ENCODE assay signal across 26 cellular contexts in genomic region chr15:65069779-65070546, GRCh38. TPM values are rescaled to one million over a fixed set of nuclear protein-coding genes. Genes with fewer than 3 reads are reported as not detected.
A peak's percentile ranks its signal among the peaks of the same experiment; 100 is the strongest.
DNase-seq lines count a peak whose midpoint lies in the region; ATAC-seq and TF ChIP-seq lines count a peak whose summit lies in the region.
"Had no signal": no experiment of that assay in that cellular context is flagged by ENCODE, and none has a peak within 500 bp of the region (broad histone marks: within the 10 kb centered on the region; RNA-seq: fewer than 3 reads in every experiment).

No MANE protein-coding gene starts in this region.

- H3K27ac Mint-ChIP-seq in mesothelial cell of epicardium = peak overlapping the region; percentile 66
- H3K27ac Mint-ChIP-seq: CD4-positive, alpha-beta T cell; H9; T-helper 1 cell treated with Interleukin-12 subunit alpha and Interleukin-12 subunit beta and Interleukin-4 antibody, amounts not matched to agents 30 μg/mL and 1 μg/mL, for 36 hours had no signal

- H3K27me3 ChIP-seq in Peyer's patch (peaks cover 0 to 9% of the 10 kb centered on the region in 2 donors), fibroblast of lung (ENCODE audit: control insufficient read depth, insufficient read depth, low read length) (peaks cover 7% of the 10 kb centered on the region), stomach smooth muscle (ENCODE audit: control insufficient read depth in 1 of 2, insufficient read depth in 2 of 2, low read length in 2 of 2) (peaks cover 2 to 5% of the 10 kb centered on the region in 2 donors)
- H3K27me3 ChIP-seq in effector memory CD4-positive, alpha-beta T cell (replicated peaks; ENCODE audit: control insufficient read depth, insufficient read depth, low read length, poor library complexity, severe bottlenecking) = peaks cover 11% of the 10 kb centered on the region
- H3K27me3 ChIP-seq: ovary, SJCRH30 had no signal

- H3K9me3 ChIP-seq in Peyer's patch (no peaks in the 10 kb centered on the region), fibroblast of lung (ENCODE audit: control insufficient read depth, insufficient read depth, low read depth, low read length) (no peaks in the 10 kb centered on the region), stomach smooth muscle (ENCODE audit: control insufficient read depth in 2 of 2, low read length in 2 of 2) (no peaks in the 10 kb centered on the region)
- no peaks in the 10 kb centered on the region for H3K9me3 ChIP-seq in effector memory CD4-positive, alpha-beta T cell (ENCODE audit: control insufficient read depth, low read length)
- H3K9me3 ChIP-seq: ovary, SJCRH30 had no signal

- H3K36me3 Mint-ChIP-seq in mesothelial cell of epicardium = no peaks in the 10 kb centered on the region

- H3K4me2 ChIP-seq in fibroblast of lung (ENCODE audit: extremely low read depth, insufficient read depth, low read length) = peak overlapping the region; percentile 47

- TF ChIP-seq CTCF in Peyer's patch (IDR thresholded peaks at IDR 0.05) (no peak), fibroblast of lung (conservative IDR thresholded peaks at IDR 0.05 in 1 of 2, IDR thresholded peaks at IDR 0.05 in 1 of 2; ENCODE audit: low read depth in 1 of 2, low read length in 2 of 2) (no peak), mesothelial cell of epicardium (IDR thresholded peaks at IDR 0.05; ENCODE audit: unreplicated experiment) (no peak)

- H4K20me1 ChIP-seq in fibroblast of lung (ENCODE audit: control insufficient read depth, extremely low read depth, insufficient read depth, low read length) = no peaks in the 10 kb centered on the region

- no peak overlapping the region for H3K4me3 Mint-ChIP-seq in mesothelial cell of epicardium
- H3K4me3 Mint-ChIP-seq: CD4-positive, alpha-beta T cell; H9; T-helper 1 cell treated with Interleukin-12 subunit alpha and Interleukin-12 subunit beta and Interleukin-4 antibody, amounts not matched to agents 30 μg/mL and 1 μg/mL, for 36 hours had no signal

- H3K4me3 ChIP-seq in Peyer's patch (no peak overlapping the region), fibroblast of lung (replicated peaks in 1 of 4; ENCODE audit: control extremely low read depth in 1 of 4, insufficient read depth in 1 of 4, low read depth in 3 of 4, low read length in 4 of 4) (no peak overlapping the region), stomach smooth muscle (ENCODE audit: low read length in 2 of 2) (peak overlapping the region in 1 of 2 donors; percentile 29)
- no peak overlapping the region for H3K4me3 ChIP-seq in effector memory CD4-positive, alpha-beta T cell (ENCODE audit: insufficient read depth, low read depth, low read length, poor library complexity, severe bottlenecking)
- H3K4me3 ChIP-seq: GM12878, ovary, SJCRH30 had no signal

- H3K79me2 ChIP-seq in fibroblast of lung (ENCODE audit: control insufficient read depth, insufficient read depth, low read length) = no peaks in the 10 kb centered on the region

- no peaks in the 10 kb centered on the region for H3K36me3 ChIP-seq in Peyer's patch
- H3K36me3 ChIP-seq in fibroblast of lung (ENCODE audit: control insufficient read depth, insufficient read depth, low read length) = no peaks in the 10 kb centered on the region
- no peaks in the 10 kb centered on the region for H3K36me3 ChIP-seq in stomach smooth muscle (ENCODE audit: control insufficient read depth in 2 of 2, insufficient read depth in 2 of 2, low read length in 2 of 2)
- no peaks in the 10 kb centered on the region for H3K36me3 ChIP-seq in effector memory CD4-positive, alpha-beta T cell (ENCODE audit: control insufficient read depth, insufficient read depth, low read length)
- H3K36me3 ChIP-seq: ovary, SJCRH30 had no signal

- peaks cover 19% of the 10 kb centered on the region for H3K27me3 Mint-ChIP-seq in mesothelial cell of epicardium (ENCODE audit: low read depth)

- H3K9ac ChIP-seq in fibroblast of lung (ENCODE audit: insufficient read depth, low read length) (no peak overlapping the region), stomach smooth muscle (ENCODE audit: low read length in 2 of 2) (no peak overlapping the region)

- no peaks in the 10 kb centered on the region for H3K9me3 Mint-ChIP-seq in mesothelial cell of epicardium
- H3K9me3 Mint-ChIP-seq: CD4-positive, alpha-beta T cell; T-helper 1 cell treated with Interleukin-12 subunit alpha and Interleukin-12 subunit beta and Interleukin-4 antibody, amounts not matched to agents 30 μg/mL and 1 μg/mL, for 36 hours had no signal

- DNase-seq in Peyer's patch (no peak), fibroblast of lung (ENCODE audit: low read depth in 2 of 2) (no peak), mesothelial cell of epicardium (ENCODE audit: low spot score in 2 of 2, unreplicated experiment in 2 of 2) (no peak), hepatic stellate cell (ENCODE audit: low spot score) (no peak), inferior parietal cortex (ENCODE audit: extremely low spot score) (no peak)
- no peak for DNase-seq in effector memory CD4-positive, alpha-beta T cell
- DNase-seq: amygdala; CD4-positive, alpha-beta T cell; GDM1; H9; NCI-H1417; NCI-H2171 treated with DMSO at 0.1 percent for 48 hours; NCI-H774; PC-3; stimulated activated CD4-positive, alpha-beta T cell treated with anti-CD3 and anti-CD28 coated beads, Interleukin-4, amount 100 ng/mL, for 24 hours; substantia nigra had no signal

- H3K4me1 ChIP-seq in Peyer's patch (peaks cover 0 to 32% (median 0%) of the 10 kb centered on the region in 4 donors), fibroblast of lung (ENCODE audit: control insufficient read depth, extremely low read depth, insufficient read depth, low read length) (peaks cover 44% of the 10 kb centered on the region), stomach smooth muscle (ENCODE audit: control insufficient read depth, insufficient read depth, low read length) (peaks cover 61% of the 10 kb centered on the region)
- no peaks in the 10 kb centered on the region for H3K4me1 ChIP-seq in effector memory CD4-positive, alpha-beta T cell (ENCODE audit: control insufficient read depth, insufficient read depth, low read length, poor library complexity, severe bottlenecking)

- H3K27ac ChIP-seq in Peyer's patch = peak overlapping the region in 3 of 4 donors; percentile 4 to 61 (median 59)
- H3K27ac ChIP-seq in fibroblast of lung (ENCODE audit: insufficient read depth, low read length) = peak overlapping the region; percentile 68
- peak overlapping the region; percentile 82 for H3K27ac ChIP-seq in stomach smooth muscle (ENCODE audit: low read length)
- no peak overlapping the region for H3K27ac ChIP-seq in effector memory CD4-positive, alpha-beta T cell (ENCODE audit: insufficient read depth, low read length, poor library complexity, severe bottlenecking)
- H3K27ac ChIP-seq: VCaP had no signal

- TF ChIP-seq POLR2A in Peyer's patch (IDR thresholded peaks at IDR 0.05) = no peak

- ATAC-seq in HG02759 (IDR thresholded peaks at IDR 0.05; ENCODE audit: unreplicated experiment) = no peak
- ATAC-seq: GM12878, PC-3 had no signal

- no peak overlapping the region for H2AFZ ChIP-seq in fibroblast of lung (ENCODE audit: low read length)

- H3K4me1 Mint-ChIP-seq in mesothelial cell of epicardium = peaks cover 30% of the 10 kb centered on the region

RNA-seq across cellular contexts. Expression of gene RASL12, which starts 2.2 kb away (rescaled TPM):
- total RNA-seq in Peyer's patch (10 to 100 TPM in 2 of 4 donors, 1 to 10 TPM in 2; 5.1 to 23.1 (median 8.5) TPM), fibroblast of lung (49.3 and 50.5 TPM in 2 replicates), mesothelial cell of epicardium (11.7 to 14.0 TPM (median 12.0 TPM) in 3 replicates)
- polyA plus RNA-seq in fibroblast of lung = 9.1 and 16.9 TPM in 2 replicates
- polyA plus RNA-seq in fibroblast of lung (2012) = 11.0 and 20.3 TPM in 2 replicates
- polyA minus RNA-seq in fibroblast of lung (ENCODE audit: low replicate concordance) = 22.5 and 40.8 TPM in 2 replicates
- total RNA-seq: CD4-positive, alpha-beta T cell; PC-3; SJCRH30 had no signal
- polyA plus RNA-seq: GM12878 had no signal

RNA-seq across cellular contexts. Expression of gene KBTBD13, which starts 6.6 kb away (rescaled TPM):
- total RNA-seq in Peyer's patch (under 1 TPM in 1 of 4 donors, not detected in 3; 0.38 TPM), fibroblast of lung (not detected in 2 replicates), mesothelial cell of epicardium (0.09 to 0.11 TPM in 2 of 3 replicates, not detected in the other)
- polyA plus RNA-seq in fibroblast of lung = 0.02 TPM in 1 of 2 replicates, not detected in the other
- not detected in 2 replicates for polyA plus RNA-seq in fibroblast of lung (2012)
- polyA minus RNA-seq in fibroblast of lung (ENCODE audit: low replicate concordance) = not detected in 2 replicates
- total RNA-seq: CD4-positive, alpha-beta T cell; cerebellum; fibroblast of villous mesenchyme; H9; mucosa of gallbladder; PC-3 had no signal
- polyA plus RNA-seq: GM12878 had no signal

RNA-seq across cellular contexts. Expression of gene SLC51B, which starts 24.8 kb away (rescaled TPM):
- total RNA-seq in Peyer's patch (100 to 1,000 TPM in 3 of 4 donors, 1 to 10 TPM in 1; 4.1 to 374 (median 196) TPM), fibroblast of lung (0.51 and 0.66 TPM in 2 replicates), mesothelial cell of epicardium (not detected in 3 replicates)
- 0.98 and 1.2 TPM in 2 replicates for polyA plus RNA-seq in fibroblast of lung
- polyA plus RNA-seq in fibroblast of lung (2012) = 1.3 TPM in 2 replicates
- polyA minus RNA-seq in fibroblast of lung (ENCODE audit: low replicate concordance) = not detected in 2 replicates
- total RNA-seq: CD4-positive, alpha-beta T cell; cerebellum; fibroblast of villous mesenchyme; H9; PC-3 had no signal

RNA-seq across cellular contexts. Expression of gene MTFMT, which starts 40.5 kb away (rescaled TPM):
- total RNA-seq in Peyer's patch (10 to 100 TPM; 22.3 to 39.9 (median 36.9) TPM), fibroblast of lung (17.0 and 17.5 TPM in 2 replicates), mesothelial cell of epicardium (15.8 to 20.0 TPM (median 17.8 TPM) in 3 replicates)
- polyA plus RNA-seq in fibroblast of lung = 12.6 and 16.6 TPM in 2 replicates
- polyA plus RNA-seq in fibroblast of lung (2012) = 11.3 and 11.8 TPM in 2 replicates
- 1.9 and 2.6 TPM in 2 replicates for polyA minus RNA-seq in fibroblast of lung (ENCODE audit: low replicate concordance)

RNA-seq across cellular contexts. Expression of gene UBAP1L, which starts 45.0 kb away (rescaled TPM):
- total RNA-seq in Peyer's patch (1 to 10 TPM; 3.0 to 8.7 (median 5.5) TPM), fibroblast of lung (0.99 and 1.0 TPM in 2 replicates), mesothelial cell of epicardium (10.7 to 11.6 TPM (median 10.9 TPM) in 3 replicates)
- polyA plus RNA-seq in fibroblast of lung = 0.18 and 0.33 TPM in 2 replicates
- polyA plus RNA-seq in fibroblast of lung (2012) = 0.13 and 0.30 TPM in 2 replicates
- polyA minus RNA-seq in fibroblast of lung (ENCODE audit: low replicate concordance) = 0.75 and 0.85 TPM in 2 replicates
